17 cellular contexts compared by ENCODE assay signal in genomic region chr3:153639634-153640033, GRCh38.
"Had no signal": no experiment of that assay in that cellular context is flagged by ENCODE, and none has a peak within 500 bp of the region (broad histone marks: within the 10 kb centered on the region; RNA-seq: fewer than 3 reads in every experiment).

No MANE protein-coding gene starts in this region.

- H3K4me1 Mint-ChIP-seq: neural crest cell had no signal

- H3K27ac ChIP-seq: brain microvascular endothelial cell, coronary artery, gastroesophageal sphincter, upper lobe of right lung had no signal

- DNase-seq: activated CD4-positive, alpha-beta T cell treated with anti-CD3 and anti-CD28 coated beads, Interleukin-2, amount 10 ng/mL, durations not matched to agents 24 days and 14 days; activated CD8-positive, alpha-beta T cell treated with anti-CD3 and anti-CD28 coated beads for 36 hours; activated naive CD4-positive, alpha-beta T cell treated with anti-CD3 and anti-CD28 coated beads for 36 hours; activated T-cell treated with anti-CD3 and anti-CD28 coated beads, Interleukin-2, amount 50 U/mL, for 1 hour; brain microvascular endothelial cell; erythroblast; left cardiac atrium; upper lobe of right lung had no signal

- H3K27me3 Mint-ChIP-seq: activated CD4-positive, alpha-beta T cell treated with anti-CD3 and anti-CD28 coated beads, Interleukin-2, amount 10 ng/mL, durations not matched to agents 24 days and 14 days; activated CD8-positive, alpha-beta T cell treated with anti-CD3 and anti-CD28 coated beads for 36 hours; central memory CD8-positive, alpha-beta T cell; stimulated activated naive CD8-positive, alpha-beta T cell treated with anti-CD3 and anti-CD28 coated beads, Interleukin-15, Interleukin-2, amounts not matched to agents 100 ng/mL and 50 ng/mL, for 24 hours had no signal

- H3K36me3 ChIP-seq: brain microvascular endothelial cell, gastroesophageal sphincter, upper lobe of right lung had no signal

- H3K9me3 ChIP-seq: gastroesophageal sphincter, upper lobe of right lung had no signal

- H3K4me1 ChIP-seq: gastroesophageal sphincter, upper lobe of right lung had no signal

- H3K27ac Mint-ChIP-seq: activated CD4-positive, alpha-beta T cell treated with anti-CD3 and anti-CD28 coated beads, Interleukin-2, amount 10 ng/mL, durations not matched to agents 24 days and 14 days; activated CD8-positive, alpha-beta T cell treated with anti-CD3 and anti-CD28 coated beads for 36 hours; activated naive CD4-positive, alpha-beta T cell treated with anti-CD3 and anti-CD28 coated beads for 36 hours; activated T-helper 2 cell treated with anti-CD3 and anti-CD28 coated beads, Interferon-gamma antibody, Interleukin-2, Interleukin-4, amounts not matched to agents 10 μg/mL and 5 μg/mL and 100 μg/mL, durations not matched to agents 14 hours and 24 hours and 36 hours; progenitor cell of endocrine pancreas; stimulated activated naive CD8-positive, alpha-beta T cell treated with anti-CD3 and anti-CD28 coated beads, Interleukin-15, Interleukin-2, amounts not matched to agents 100 ng/mL and 50 ng/mL, for 24 hours; T-helper 1 cell treated with Interleukin-12 subunit alpha and Interleukin-12 subunit beta and Interleukin-4 antibody, amounts not matched to agents 30 μg/mL and 1 μg/mL, for 36 hours had no signal

- H3K9me3 Mint-ChIP-seq: stimulated activated naive CD8-positive, alpha-beta T cell treated with anti-CD3 and anti-CD28 coated beads, Interleukin-15, Interleukin-2, amounts not matched to agents 100 ng/mL and 50 ng/mL, for 24 hours had no signal

- H3K27me3 ChIP-seq: brain microvascular endothelial cell, gastroesophageal sphincter, upper lobe of right lung had no signal

- H3K4me3 Mint-ChIP-seq: activated CD4-positive, alpha-beta T cell treated with anti-CD3 and anti-CD28 coated beads, Interleukin-2, amount 10 ng/mL, durations not matched to agents 24 days and 14 days; activated CD8-positive, alpha-beta T cell treated with anti-CD3 and anti-CD28 coated beads for 36 hours; activated naive CD4-positive, alpha-beta T cell treated with anti-CD3 and anti-CD28 coated beads for 36 hours; central memory CD8-positive, alpha-beta T cell; neural crest cell; stimulated activated naive CD8-positive, alpha-beta T cell treated with anti-CD3 and anti-CD28 coated beads, Interleukin-15, Interleukin-2, amounts not matched to agents 100 ng/mL and 50 ng/mL, for 24 hours; T-helper 1 cell treated with Interleukin-12 subunit alpha and Interleukin-12 subunit beta and Interleukin-4 antibody, amounts not matched to agents 30 μg/mL and 1 μg/mL, for 36 hours had no signal

- H3K4me3 ChIP-seq: coronary artery, gastroesophageal sphincter, lung, upper lobe of right lung had no signal

- ATAC-seq: activated CD8-positive, alpha-beta T cell treated with anti-CD3 and anti-CD28 coated beads for 36 hours; gastroesophageal sphincter; upper lobe of right lung had no signal
